In the genomic region with DNA sequence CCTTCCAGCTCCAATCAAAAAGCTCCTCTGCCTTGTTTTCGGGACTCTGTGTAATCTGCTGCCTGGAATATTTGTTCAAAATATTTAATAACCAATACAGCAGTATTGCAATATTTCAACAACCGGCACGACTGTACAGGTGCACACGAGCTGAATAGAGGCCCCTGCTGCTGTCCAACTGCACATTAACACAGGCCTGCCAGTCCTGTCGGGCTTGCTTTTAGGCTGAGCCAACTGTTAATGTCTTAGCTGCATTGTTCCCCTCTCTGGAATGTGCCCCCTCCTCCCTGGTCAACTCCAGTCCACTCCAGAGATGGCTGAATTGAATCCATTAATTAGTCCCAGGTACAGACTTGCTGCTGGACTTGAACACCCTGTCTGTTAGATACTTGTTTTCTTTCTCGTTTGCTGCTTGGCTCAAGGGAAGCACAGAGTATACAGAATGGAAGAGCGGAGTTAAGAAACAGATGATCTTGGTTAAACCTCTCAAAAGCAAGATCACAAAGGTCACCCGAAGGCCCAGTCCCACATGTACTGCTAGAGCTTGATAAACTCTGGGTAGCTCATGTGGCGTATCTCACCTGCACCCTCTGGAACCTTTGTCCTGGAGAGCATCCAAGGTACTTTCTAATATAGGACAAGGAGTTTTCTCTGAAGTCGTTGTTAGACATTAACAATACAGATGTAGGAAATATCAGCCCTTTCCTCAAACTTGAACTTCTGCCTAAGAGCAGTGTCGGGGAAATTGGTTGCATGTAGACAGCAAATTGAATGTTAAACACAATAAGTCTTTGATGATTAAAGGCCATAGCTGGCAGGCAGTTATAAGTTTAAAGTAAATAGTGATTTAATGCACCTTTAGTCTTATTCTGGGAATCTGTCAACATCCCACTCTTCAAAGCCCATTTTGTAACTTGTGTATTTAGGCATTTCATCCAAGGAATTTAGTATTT, we compare ENCODE assay signal across 12 cellular contexts. TPM values are rescaled to one million over a fixed set of nuclear protein-coding genes. Genes with fewer than 3 reads are reported as not detected.
DNase-seq lines count a peak whose midpoint lies in the region; ATAC-seq and TF ChIP-seq lines count a peak whose summit lies in the region.
"Had no signal": no experiment of that assay in that cellular context is flagged by ENCODE, and none has a peak within 500 bp of the region (broad histone marks: within the 10 kb centered on the region; RNA-seq: fewer than 3 reads in every experiment).

No MANE protein-coding gene starts in this region.

- no peaks in the 10 kb centered on the region for H3F3A ChIP-seq in smooth muscle cell (ENCODE audit: low read depth)

- peak; percentile 47 for ATAC-seq in mucosa of descending colon
- ATAC-seq: natural killer cell treated with Interleukin-12 subunit alpha and Interleukin-12 subunit beta and Interleukin-15 and Interleukin-18, amount 100 ng/mL, for 72 hours had no signal

- no peak overlapping the region for H3K4me3 Mint-ChIP-seq in activated naive CD8-positive, alpha-beta T cell
- H3K4me3 Mint-ChIP-seq in activated naive CD8-positive, alpha-beta T cell treated with anti-CD3 and anti-CD28 coated beads for 36 hours = no peak overlapping the region
- H3K4me3 Mint-ChIP-seq: natural killer cell treated with Interleukin-12 subunit alpha and Interleukin-12 subunit beta and Interleukin-15 and Interleukin-18, amount 100 ng/mL, for 72 hours; stimulated activated naive CD8-positive, alpha-beta T cell treated with anti-CD3 and anti-CD28 coated beads, Interleukin-15, Interleukin-2, amounts not matched to agents 100 ng/mL and 50 ng/mL, for 24 hours had no signal

- WGBS in transverse colon (ENCODE audit: low coverage in 1 of 2), 2 donors = 44 to 54% methylated on average over 3 to 11 of the region's 11 CpGs
- WGBS in smooth muscle cell (ENCODE audit: low lambda C conversion rate) = 63% methylated on average over 11 of the region's 11 CpGs

- peaks cover 5% of the 10 kb centered on the region for H3K4me1 Mint-ChIP-seq in activated naive CD8-positive, alpha-beta T cell (ENCODE audit: low read depth)
- H3K4me1 Mint-ChIP-seq in activated naive CD8-positive, alpha-beta T cell treated with anti-CD3 and anti-CD28 coated beads for 36 hours = peaks cover 3% of the 10 kb centered on the region

- intact Hi-C loops in mucosa of descending colon (cut with DNase I, micrococcal nuclease) = loop anchor here in 1 of 2 donors (10.0 kb wide), 1 partner anchor 247 kb away; no protein-coding TSS in a partner anchor
- intact Hi-C loops in transverse colon (cut with DNase I; ENCODE audit: low total_unique reads) = no loop called here

- TF ChIP-seq CTCF in mucosa of descending colon (IDR thresholded peaks at IDR 0.05) = no peak
- TF ChIP-seq CTCF in transverse colon (IDR thresholded peaks at IDR 0.05) = no peak
- no peak for TF ChIP-seq CTCF in smooth muscle cell (IDR thresholded peaks at IDR 0.05; ENCODE audit: borderline replicate concordance, insufficient read depth, poor library complexity, severe bottlenecking)

- H3K4me1 ChIP-seq in mucosa of descending colon (ENCODE audit: low read depth) (peaks cover 23% of the 10 kb centered on the region), transverse colon (peaks cover 6 to 42% (median 12%) of the 10 kb centered on the region in 4 donors), smooth muscle cell (ENCODE audit: low read depth) (no peaks in the 10 kb centered on the region)

- H3K9ac ChIP-seq in smooth muscle cell (ENCODE audit: low read depth) = no peak overlapping the region

- peak overlapping the region; percentile 34 for H3K27ac Mint-ChIP-seq in activated naive CD8-positive, alpha-beta T cell
- no peak overlapping the region for H3K27ac Mint-ChIP-seq in activated naive CD8-positive, alpha-beta T cell treated with anti-CD3 and anti-CD28 coated beads for 36 hours
- H3K27ac Mint-ChIP-seq: stimulated activated naive CD8-positive, alpha-beta T cell treated with anti-CD3 and anti-CD28 coated beads, Interleukin-15, Interleukin-2, amounts not matched to agents 100 ng/mL and 50 ng/mL, for 24 hours had no signal

- TF ChIP-seq EP300 in transverse colon (IDR thresholded peaks at IDR 0.05; ENCODE audit: low read depth) = no peak

- H3K36me3 Mint-ChIP-seq in activated naive CD8-positive, alpha-beta T cell = peaks cover 11% of the 10 kb centered on the region
- H3K36me3 Mint-ChIP-seq in activated naive CD8-positive, alpha-beta T cell treated with anti-CD3 and anti-CD28 coated beads for 36 hours = peaks cover 1% of the 10 kb centered on the region

- TF ChIP-seq POLR2A in erythroblast (IDR thresholded peaks at IDR 0.05; ENCODE audit: low read length) = no peak
- TF ChIP-seq POLR2A in transverse colon (IDR thresholded peaks at IDR 0.05) = no peak

- in situ Hi-C loops in transverse colon (cut with MboI; ENCODE audit: low pct_ligation_motif_present in 1 of 4, low pct_unique_long_range_greater_than_20kb in 1 of 4, low sequenced_read_pairs in 3 of 4) = loop anchor here in 3 of 4 donors (10.0 to 25.0 kb wide), 2 partner anchors 220 to 257 kb away; no protein-coding TSS in a partner anchor

- no peaks in the 10 kb centered on the region for H3K79me2 ChIP-seq in smooth muscle cell (ENCODE audit: low read depth)

- no peaks in the 10 kb centered on the region for H3K27me3 ChIP-seq in transverse colon
- H3K27me3 ChIP-seq in smooth muscle cell (ENCODE audit: low read depth) = no peaks in the 10 kb centered on the region

- H3K27ac ChIP-seq in transverse colon = peak overlapping the region; percentile 37 to 78 (median 55)
- no peak overlapping the region for H3K27ac ChIP-seq in smooth muscle cell (ENCODE audit: low read depth)

- no peaks in the 10 kb centered on the region for H4K20me1 ChIP-seq in smooth muscle cell (ENCODE audit: low read depth)

- H3K9me3 ChIP-seq in mucosa of descending colon (no peaks in the 10 kb centered on the region), transverse colon (no peaks in the 10 kb centered on the region), smooth muscle cell (replicated peaks; ENCODE audit: low read depth) (no peaks in the 10 kb centered on the region)

- no peaks in the 10 kb centered on the region for H3K27me3 Mint-ChIP-seq in activated naive CD8-positive, alpha-beta T cell
- no peaks in the 10 kb centered on the region for H3K27me3 Mint-ChIP-seq in activated naive CD8-positive, alpha-beta T cell treated with anti-CD3 and anti-CD28 coated beads for 36 hours
- H3K27me3 Mint-ChIP-seq: natural killer cell treated with Interleukin-12 subunit alpha and Interleukin-12 subunit beta and Interleukin-15 and Interleukin-18, amount 100 ng/mL, for 72 hours; stimulated activated naive CD8-positive, alpha-beta T cell treated with anti-CD3 and anti-CD28 coated beads, Interleukin-15, Interleukin-2, amounts not matched to agents 100 ng/mL and 50 ng/mL, for 24 hours had no signal

- H2AFZ ChIP-seq in smooth muscle cell (ENCODE audit: low read depth) = no peak overlapping the region

- H3K36me3 ChIP-seq in mucosa of descending colon (ENCODE audit: low read depth) (no peaks in the 10 kb centered on the region), transverse colon (no peaks in the 10 kb centered on the region), smooth muscle cell (ENCODE audit: low read depth) (no peaks in the 10 kb centered on the region)

- H3K4me3 ChIP-seq in mucosa of descending colon (no peak overlapping the region), transverse colon (no peak overlapping the region), smooth muscle cell (no peak overlapping the region)

- no peaks in the 10 kb centered on the region for H3K9me3 Mint-ChIP-seq in activated naive CD8-positive, alpha-beta T cell (ENCODE audit: low read depth)
- H3K9me3 Mint-ChIP-seq in activated naive CD8-positive, alpha-beta T cell treated with anti-CD3 and anti-CD28 coated beads for 36 hours = no peaks in the 10 kb centered on the region
- H3K9me3 Mint-ChIP-seq: natural killer cell treated with Interleukin-12 subunit alpha and Interleukin-12 subunit beta and Interleukin-15 and Interleukin-18, amount 100 ng/mL, for 72 hours; stimulated activated naive CD8-positive, alpha-beta T cell treated with anti-CD3 and anti-CD28 coated beads, Interleukin-15, Interleukin-2, amounts not matched to agents 100 ng/mL and 50 ng/mL, for 24 hours had no signal

- no peak for DNase-seq in activated naive CD8-positive, alpha-beta T cell treated with anti-CD3 and anti-CD28 coated beads for 36 hours
- DNase-seq in erythroblast (lab: John Stamatoyannopoulos, UW) (peak; percentile 18 to 46), mucosa of descending colon (peak in 1 of 3 donors; percentile 46), transverse colon (no peak), COLO829 (ENCODE audit: low spot score) (no peak), AML-193 (lab: John Stamatoyannopoulos, UW) (no peak), smooth muscle cell (lab: John Stamatoyannopoulos, UW; ENCODE audit: unreplicated experiment) (no peak)
- DNase-seq: activated naive CD4-positive, alpha-beta T cell treated with anti-CD3 and anti-CD28 coated beads, Interleukin-2, amount 50 U/mL, for 16 hours; glutamatergic neuron had no signal

- no peak overlapping the region for H3K4me2 ChIP-seq in smooth muscle cell

RNA-seq across cellular contexts. Expression of a gene that starts 31.9 kb away (rescaled TPM):
- 1 to 10 TPM; 6.2 to 6.9 TPM for total RNA-seq in activated naive CD8-positive, alpha-beta T cell treated with anti-CD3 and anti-CD28 coated beads for 36 hours
- 1 to 10 TPM; 7.5 to 8.3 (median 8.0) TPM for total RNA-seq in mucosa of descending colon
- total RNA-seq in transverse colon = 10 to 100 TPM in 1 of 4 donors, 1 to 10 TPM in 2, not detected in 1; 3.0 to 43.8 (median 6.8) TPM
- total RNA-seq in smooth muscle cell = 3.3 and 3.9 TPM in 2 replicates
- polyA plus RNA-seq in smooth muscle cell = 3.7 TPM in 2 replicates

Comparison
In these comparisons a context has a peak if more than half of its experiments do, and no peak if none do; other contexts are left out.
1. DNase-seq: peak in erythroblast (2 of 2); none in activated naive CD8-positive, alpha-beta T cell treated with anti-CD3 and anti-CD28 coated beads for 36 hours (single experiment), transverse colon (single experiment), COLO829 (single experiment), AML-193 (0 of 2) and smooth muscle cell (single experiment).